ENCODE assay signal across 8 cellular contexts in the genomic region with DNA sequence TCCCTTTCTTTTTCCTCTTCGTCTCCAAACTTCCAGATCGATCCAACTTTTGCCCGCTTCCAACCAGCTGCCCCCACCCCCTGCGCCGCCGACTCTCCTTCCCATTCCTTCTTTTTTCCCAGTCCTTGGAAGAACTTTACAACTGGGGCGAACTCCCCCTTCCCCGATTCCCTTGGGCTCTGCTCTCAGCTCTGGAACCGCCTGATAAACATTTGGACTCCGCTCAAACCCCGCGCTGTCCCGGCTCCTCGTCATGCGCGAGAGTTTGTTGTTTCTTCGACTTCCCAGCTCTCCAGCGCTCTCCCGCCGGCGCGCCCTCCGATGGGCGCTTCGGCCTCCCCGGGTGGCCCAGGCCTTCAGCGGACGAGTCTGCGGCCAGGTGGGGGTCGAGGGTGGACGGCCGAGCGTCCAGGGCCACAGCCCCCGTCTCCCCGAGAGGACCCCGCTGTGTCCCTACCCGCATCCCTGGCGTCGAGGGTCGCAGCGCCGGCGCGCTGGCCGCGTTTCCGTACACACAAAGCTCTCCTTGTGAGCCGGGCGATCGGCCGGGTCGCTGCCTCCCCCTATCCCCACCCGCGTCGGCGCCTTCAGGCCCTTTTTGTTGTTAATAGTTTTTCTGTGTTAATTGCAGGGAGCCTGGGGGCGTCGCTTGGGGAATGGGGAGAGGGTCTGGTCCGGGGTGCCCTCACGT. TPM values are rescaled to one million over a fixed set of nuclear protein-coding genes. Genes with fewer than 3 reads are reported as not detected.
DNase-seq lines count a peak whose midpoint lies in the region; ATAC-seq and TF ChIP-seq lines count a peak whose summit lies in the region.

No MANE protein-coding gene starts in this region.

- H3K36me3 Mint-ChIP-seq in activated naive CD4-positive, alpha-beta T cell treated with anti-CD3 and anti-CD28 coated beads, Interleukin-2, amount 50 U/mL, for 24 hours: peaks cover 11% of the 10 kb centered on the region

- peak overlapping the region; percentile 91 for H3K4me3 Mint-ChIP-seq in activated naive CD4-positive, alpha-beta T cell treated with anti-CD3 and anti-CD28 coated beads, Interleukin-2, amount 50 U/mL, for 24 hours

- H3K27me3 ChIP-seq in heart left ventricle (no peaks in the 10 kb centered on the region), prostate gland (replicated peaks; ENCODE audit: insufficient read depth) (no peaks in the 10 kb centered on the region)

- H3K4me1 ChIP-seq in heart left ventricle (peaks cover 0 to 37% (median 18%) of the 10 kb centered on the region in 12 donors), prostate gland (replicated peaks) (no peaks in the 10 kb centered on the region)

- ATAC-seq in heart left ventricle (peak; percentile 58 to 79 (median 68)), HG02798 (IDR thresholded peaks at IDR 0.05; ENCODE audit: poor library complexity, unreplicated experiment) (no peak), HG02981 (IDR thresholded peaks at IDR 0.05; ENCODE audit: unreplicated experiment) (no peak)

- H3K27me3 Mint-ChIP-seq in activated naive CD4-positive, alpha-beta T cell treated with anti-CD3 and anti-CD28 coated beads, Interleukin-2, amount 50 U/mL, for 24 hours: no peaks in the 10 kb centered on the region

- H3K9me3 ChIP-seq in heart left ventricle (no peaks in the 10 kb centered on the region), prostate gland (no peaks in the 10 kb centered on the region)

- TF ChIP-seq CTCF in heart left ventricle (IDR thresholded peaks at IDR 0.05) (peak in 4 of 12 donors; percentile 6 to 25 (median 20)), prostate gland (IDR thresholded peaks at IDR 0.05) (no peak)

- peak overlapping the region; percentile 81 to 98 (median 92) for H3K27ac ChIP-seq in heart left ventricle
- H3K27ac ChIP-seq in prostate gland: peak overlapping the region; percentile 92 to 93

- H3K27ac Mint-ChIP-seq in activated naive CD4-positive, alpha-beta T cell treated with anti-CD3 and anti-CD28 coated beads, Interleukin-2, amount 50 U/mL, for 24 hours: peak overlapping the region; percentile 90

- H3K4me1 Mint-ChIP-seq in activated naive CD4-positive, alpha-beta T cell treated with anti-CD3 and anti-CD28 coated beads, Interleukin-2, amount 50 U/mL, for 24 hours: peaks cover 29% of the 10 kb centered on the region

- 1 to 3% (median 2%) methylated on average over 46 to 60 of the region's 60 CpGs for WGBS in heart left ventricle, 4 donors
- 1% methylated on average over 60 of the region's 60 CpGs for WGBS in prostate gland

- TF ChIP-seq POLR2A in heart left ventricle (IDR thresholded peaks at IDR 0.05) (no peak), prostate gland (IDR thresholded peaks at IDR 0.05) (no peak)

- no peaks in the 10 kb centered on the region for H3K9me3 Mint-ChIP-seq in activated naive CD4-positive, alpha-beta T cell treated with anti-CD3 and anti-CD28 coated beads, Interleukin-2, amount 50 U/mL, for 24 hours

- intact Hi-C loops in heart left ventricle (cut with DNase I): loop anchor here in 3 of 10 donors (2.0 to 10.0 kb wide), 2 partner anchors 16 to 78 kb away; a partner anchor contains a TSS
- intact Hi-C loops in prostate gland (cut with DNase I): loop anchor here (5.0 kb wide), 1 partner anchor 250 kb away; a partner anchor contains a TSS

- H3K4me3 ChIP-seq in heart left ventricle (peak overlapping the region; percentile 56 to 99 (median 82)), prostate gland (peak overlapping the region; percentile 71 to 82)

- DNase-seq in stimulated activated CD4-positive, alpha-beta T cell treated with anti-CD3 and anti-CD28 coated beads, Interleukin-15, amount 100 ng/mL, for 24 hours: peak; percentile 45
- no peak for DNase-seq in stimulated activated CD4-positive, alpha-beta T cell treated with anti-CD3 and anti-CD28 coated beads, Interleukin-2, amount 100 ng/mL, for 48 hours
- peak; percentile 71 to 84 (median 75) for DNase-seq in heart left ventricle
- no peak for DNase-seq in prostate gland (ENCODE audit: low spot score)
- no peak for DNase-seq in NCI-H2081 treated with DMSO at 0.1 percent for 48 hours (lab: John Stamatoyannopoulos, UW)

- peaks cover 0 to 46% (median 32%) of the 10 kb centered on the region in 9 donors for H3K36me3 ChIP-seq in heart left ventricle
- H3K36me3 ChIP-seq in prostate gland: peaks cover 5 to 12% of the 10 kb centered on the region in 2 donors

RNA-seq across cellular contexts. Expression of a gene that starts 0.8 kb away (rescaled TPM):
- 10 to 100 TPM; 14.0 to 90.6 (median 24.8) TPM for total RNA-seq in heart left ventricle
- polyA plus RNA-seq in heart left ventricle: 10 to 100 TPM; 18.9 to 25.7 TPM
- total RNA-seq in prostate gland: 10 to 100 TPM; 64.9 to 90.4 TPM

RNA-seq across cellular contexts. Expression of a gene that starts 7.5 kb away (rescaled TPM):
- total RNA-seq in heart left ventricle (100 to 1,000 TPM in 5 of 9 donors, 10 to 100 TPM in 4; 80.4 to 185 (median 107) TPM), prostate gland (100 to 1,000 TPM in 1 of 2 donors, 10 to 100 TPM in 1; 54.5 to 195 TPM)
- 100 to 1,000 TPM in 1 of 2 donors, 10 to 100 TPM in 1; 83.4 to 177 TPM for polyA plus RNA-seq in heart left ventricle

RNA-seq across cellular contexts. Expression of a gene that starts 22.0 kb away (rescaled TPM):
- total RNA-seq in heart left ventricle (10 to 100 TPM in 2 of 9 donors, 1 to 10 TPM in 7; 1.8 to 28.0 (median 3.8) TPM), prostate gland (1 to 10 TPM; 4.6 to 8.1 TPM)
- polyA plus RNA-seq in heart left ventricle: 1 to 10 TPM; 1.3 to 4.0 TPM

RNA-seq across cellular contexts. Expression of a gene that starts 34.3 kb away (rescaled TPM):
- total RNA-seq in heart left ventricle (100 to 1,000 TPM in 3 of 9 donors, 10 to 100 TPM in 6; 47.9 to 128 (median 64.5) TPM), prostate gland (100 to 1,000 TPM; 124 to 150 TPM)
- 10 to 100 TPM; 11.0 to 99.9 TPM for polyA plus RNA-seq in heart left ventricle

RNA-seq across cellular contexts. Expression of a gene that starts 45.8 kb away (rescaled TPM):
- under 1 TPM in 1 of 9 donors, not detected in 8; 0.21 TPM for total RNA-seq in heart left ventricle
- under 1 TPM in 1 of 2 donors, not detected in 1; 0.06 TPM for polyA plus RNA-seq in heart left ventricle
- 1 to 10 TPM in 1 of 2 donors, under 1 TPM in 1; 0.62 to 1.0 TPM for total RNA-seq in prostate gland

Comparison
In these comparisons a context has a peak if more than half of its experiments do, and no peak if none do; other contexts are left out.
1. DNase-seq: peak in stimulated activated CD4-positive, alpha-beta T cell treated with anti-CD3 and anti-CD28 coated beads, Interleukin-15, amount 100 ng/mL, for 24 hours (single experiment) and heart left ventricle (5 of 5); none in stimulated activated CD4-positive, alpha-beta T cell treated with anti-CD3 and anti-CD28 coated beads, Interleukin-2, amount 100 ng/mL, for 48 hours (0 of 2), prostate gland (single experiment) and NCI-H2081 treated with DMSO at 0.1 percent for 48 hours (single experiment).
2. ATAC-seq: peak in heart left ventricle (4 of 4); none in HG02798 (single experiment) and HG02981 (single experiment).